In genomic region chr4:151202851-151203455, GRCh38 we compare ENCODE assay signal across 12 cellular contexts.
DNase-seq lines count a peak whose midpoint lies in the region; ATAC-seq, FAIRE-seq and TF ChIP-seq lines count a peak whose summit lies in the region.
"Had no signal": no experiment of that assay in that cellular context is flagged by ENCODE, and none has a peak within 500 bp of the region (broad histone marks: within the 10 kb centered on the region; RNA-seq: fewer than 3 reads in every experiment).

No MANE protein-coding gene starts in this region.

- H2BK12ac ChIP-seq in H1 (ENCODE audit: low read depth, low read length) = no peak overlapping the region

- no peak overlapping the region for H4K91ac ChIP-seq in H1 (replicated peaks; ENCODE audit: insufficient read length, low read length)

- H3K9me3 ChIP-seq in H1 (ENCODE audit: insufficient read depth in 2 of 2, low read depth in 1 of 2, low read length in 1 of 2) = no peaks in the 10 kb centered on the region
- no peaks in the 10 kb centered on the region for H3K9me3 ChIP-seq in naive thymus-derived CD4-positive, alpha-beta T cell (ENCODE audit: control insufficient read depth in 2 of 3, low read length in 3 of 3)
- H3K9me3 ChIP-seq: BLaER1 treated with 17β-estradiol and CSF1 and Interleukin-3, amounts not matched to agents 10 nM and 100 nM; neutrophil had no signal

- no peaks in the 10 kb centered on the region for H3K36me3 Mint-ChIP-seq in HFFc6 (ENCODE audit: low read depth)
- H3K36me3 Mint-ChIP-seq in naive thymus-derived CD4-positive, alpha-beta T cell = no peaks in the 10 kb centered on the region
- H3K36me3 Mint-ChIP-seq: activated naive CD8-positive, alpha-beta T cell treated with anti-CD3 and anti-CD28 coated beads, Interleukin-2, amount 10 ng/mL, durations not matched to agents 7 days and 5 days had no signal

- no peak overlapping the region for H2AFZ ChIP-seq in H1 (ENCODE audit: low read length)

- POLR2A ChIA-PET in H1 (lab: Charles Lee; ENCODE audit: partially characterized antibody) = no interaction called here
- POLR2A ChIA-PET in naive thymus-derived CD4-positive, alpha-beta T cell (lab: Charles Lee) = no interaction called here

- no peak overlapping the region for H2BK5ac ChIP-seq in H1 (ENCODE audit: low read depth, low read length)

- H4K20me1 ChIP-seq in H1 (replicated peaks in 1 of 2; ENCODE audit: control insufficient read depth in 1 of 2, insufficient read depth in 2 of 2, low read length in 2 of 2) = no peaks in the 10 kb centered on the region
- H4K20me1 ChIP-seq: BLaER1 treated with 17β-estradiol and CSF1 and Interleukin-3, amounts not matched to agents 10 nM and 100 nM had no signal

- intact Hi-C loops in naive thymus-derived CD4-positive, alpha-beta T cell (cut with micrococcal nuclease) = no loop called here

- no peak overlapping the region for H2BK15ac ChIP-seq in H1 (ENCODE audit: low read length)

- no peak overlapping the region for H3K27ac ChIP-seq in H1 (ENCODE audit: low read depth, low read length)
- H3K27ac ChIP-seq in naive thymus-derived CD4-positive, alpha-beta T cell (ENCODE audit: low read depth, low read length) = no peak overlapping the region
- H3K27ac ChIP-seq: BLaER1 treated with 17β-estradiol and CSF1 and Interleukin-3, amounts not matched to agents 10 nM and 100 nM; neutrophil had no signal

- no peak overlapping the region for H3K18ac ChIP-seq in H1 (ENCODE audit: extremely low read depth, low read length)

- no peak overlapping the region for H3K56ac ChIP-seq in H1 (replicated peaks; ENCODE audit: insufficient read length, low read depth, low read length)

- H3K4me3 ChIP-seq in H1 (ENCODE audit: extremely low read depth in 1 of 4, insufficient read depth in 2 of 4, low read depth in 3 of 4, low read length in 4 of 4) (no peak overlapping the region), skeletal muscle cell (ENCODE audit: low read depth, low read length) (no peak overlapping the region)
- no peak overlapping the region for H3K4me3 ChIP-seq in naive thymus-derived CD4-positive, alpha-beta T cell (ENCODE audit: low read length)
- H3K4me3 ChIP-seq: BLaER1 treated with 17β-estradiol and CSF1 and Interleukin-3, amounts not matched to agents 10 nM and 100 nM had no signal

- DNase-seq in HFFc6 (no peak), H1 (ENCODE audit: low read depth in 1 of 2, low spot score in 2 of 2) (no peak), kidney tubule cell (ENCODE audit: low spot score) (peak; percentile 17), skeletal muscle cell (ENCODE audit: low read depth) (peak; percentile 28), dedifferentiated amniotic fluid mesenchymal stem cell (ENCODE audit: extremely low spot score) (no peak), cerebellum (ENCODE audit: low spot score) (no peak), SIG-M5 treated with dmso at 0.1 percent for 504 hours (lab: John Stamatoyannopoulos, UW; ENCODE audit: unreplicated experiment) (no peak)
- DNase-seq in naive thymus-derived CD4-positive, alpha-beta T cell = no peak
- DNase-seq: activated naive CD8-positive, alpha-beta T cell treated with anti-CD3 and anti-CD28 coated beads, Interleukin-2, amount 10 ng/mL, durations not matched to agents 7 days and 5 days had no signal

- H3K23me2 ChIP-seq in H1 (ENCODE audit: low read depth, low read length) = no peaks in the 10 kb centered on the region; the same call in 1 of the 2 replicates

- TF ChIP-seq POLR2A in H1 (IDR thresholded peaks at IDR 0.05; ENCODE audit: control extremely low read depth in 1 of 2, low read depth in 2 of 2, low read length in 2 of 2) = no peak

- H3K79me1 ChIP-seq in H1 (ENCODE audit: low read depth, low read length) = no peaks in the 10 kb centered on the region; the same call in 1 of the 2 replicates

- CTCF ChIA-PET in H1 (lab: Charles Lee; ENCODE audit: partially characterized antibody) = no interaction called here
- CTCF ChIA-PET in naive thymus-derived CD4-positive, alpha-beta T cell (lab: Charles Lee) = interaction anchor here (0.6 kb wide), 1 partner anchor 1554 kb away, joined by 3 read pairs; no protein-coding TSS in a partner anchor

- H3K9me3 Mint-ChIP-seq in HFFc6 = no peaks in the 10 kb centered on the region
- no peaks in the 10 kb centered on the region for H3K9me3 Mint-ChIP-seq in naive thymus-derived CD4-positive, alpha-beta T cell
- H3K9me3 Mint-ChIP-seq: activated naive CD8-positive, alpha-beta T cell treated with anti-CD3 and anti-CD28 coated beads, Interleukin-2, amount 10 ng/mL, durations not matched to agents 7 days and 5 days had no signal

- 0 out of 4 replicates have a peak, but pooled peaks cover 0 to 8% of the 10 kb centered on the region in 2 experiments for H3K79me2 ChIP-seq in H1 (ENCODE audit: control insufficient read depth in 1 of 2, insufficient read depth in 2 of 2, low read length in 2 of 2)

- no peak overlapping the region for H2AK5ac ChIP-seq in H1 (ENCODE audit: low read depth, low read length)

- TF ChIP-seq RAD21 in H1 (IDR thresholded peaks at IDR 0.05 in 1 of 2, conservative IDR thresholded peaks at IDR 0.05 in 1 of 2; ENCODE audit: low read depth in 2 of 2, low read length in 2 of 2) = no peak

- no peak overlapping the region for H4K5ac ChIP-seq in H1 (ENCODE audit: insufficient read length, low read depth, low read length)

- no peak overlapping the region for H3K23ac ChIP-seq in H1 (ENCODE audit: insufficient read length)

- H3K4me1 Mint-ChIP-seq in HFFc6 (ENCODE audit: low read depth) = peaks cover 49% of the 10 kb centered on the region
- no peaks in the 10 kb centered on the region for H3K4me1 Mint-ChIP-seq in naive thymus-derived CD4-positive, alpha-beta T cell
- H3K4me1 Mint-ChIP-seq: activated naive CD8-positive, alpha-beta T cell treated with anti-CD3 and anti-CD28 coated beads, Interleukin-2, amount 10 ng/mL, durations not matched to agents 7 days and 5 days had no signal

- H3K27ac Mint-ChIP-seq in HFFc6 = peak overlapping the region; percentile 0; the same call in 1 of the 2 replicates
- H3K27ac Mint-ChIP-seq in naive thymus-derived CD4-positive, alpha-beta T cell = no peak overlapping the region
- H3K27ac Mint-ChIP-seq: activated naive CD8-positive, alpha-beta T cell treated with anti-CD3 and anti-CD28 coated beads, Interleukin-2, amount 10 ng/mL, durations not matched to agents 7 days and 5 days had no signal

- no peak overlapping the region for H4K8ac ChIP-seq in H1 (ENCODE audit: extremely low read depth, insufficient read depth, low read length)

- H3K4me1 ChIP-seq in H1 (replicated peaks in 1 of 4; ENCODE audit: control insufficient read depth in 3 of 4, insufficient read depth in 4 of 4, low read length in 3 of 4) = peaks cover 0 to 2% (median 1%) of the 10 kb centered on the region in 4 experiments; a peak in 2 of 7 replicates
- no peaks in the 10 kb centered on the region for H3K4me1 ChIP-seq in naive thymus-derived CD4-positive, alpha-beta T cell (ENCODE audit: control insufficient read depth in 2 of 2, insufficient read depth in 2 of 2, low read length in 2 of 2)
- H3K4me1 ChIP-seq: BLaER1 treated with 17β-estradiol and CSF1 and Interleukin-3, amounts not matched to agents 10 nM and 100 nM had no signal

- H3K14ac ChIP-seq in H1 (ENCODE audit: insufficient read length) = no peak overlapping the region

- whole genome bisulfite sequencing in H1 (ENCODE audit: extremely low coverage in 1 of 2, insufficient coverage in 1 of 2, insufficient read length in 1 of 2, insufficient replicate concordance in 2 of 2, low coverage in 1 of 2, low lambda C conversion rate in 2 of 2, missing lambda C conversion rate in 1 of 2), 2 experiments = 92% methylated on average over 6 of the region's 6 CpGs; no CpG with 5 or more reads in 1 of the 2 experiments

- no peaks in the 10 kb centered on the region for H3K27me3 Mint-ChIP-seq in HFFc6 (ENCODE audit: insufficient read depth)
- H3K27me3 Mint-ChIP-seq in naive thymus-derived CD4-positive, alpha-beta T cell = peaks cover 0 to 5% (median 0%) of the 10 kb centered on the region in 5 donors

- H2BK20ac ChIP-seq in H1 (ENCODE audit: low read length) = no peak overlapping the region

- no peaks in the 10 kb centered on the region for H3K36me3 ChIP-seq in H1 (ENCODE audit: control insufficient read depth in 2 of 4, insufficient read depth in 4 of 4, low read length in 3 of 4)
- H3K36me3 ChIP-seq in naive thymus-derived CD4-positive, alpha-beta T cell (ENCODE audit: control insufficient read depth in 2 of 3, insufficient read depth in 3 of 3, low read length in 3 of 3) = no peaks in the 10 kb centered on the region
- H3K36me3 ChIP-seq: BLaER1 treated with 17β-estradiol and CSF1 and Interleukin-3, amounts not matched to agents 10 nM and 100 nM; neutrophil had no signal

- H3K4me3 Mint-ChIP-seq in HFFc6 = no peak overlapping the region
- no peak overlapping the region for H3K4me3 Mint-ChIP-seq in naive thymus-derived CD4-positive, alpha-beta T cell
- H3K4me3 Mint-ChIP-seq: activated naive CD8-positive, alpha-beta T cell treated with anti-CD3 and anti-CD28 coated beads, Interleukin-2, amount 10 ng/mL, durations not matched to agents 7 days and 5 days had no signal

- no peak overlapping the region for H3K9ac ChIP-seq in H1 (replicated peaks in 1 of 4; ENCODE audit: extremely low read depth in 1 of 4, low read depth in 3 of 4, low read length in 3 of 4)
- H3K9ac ChIP-seq: BLaER1 treated with 17β-estradiol and CSF1 and Interleukin-3, amounts not matched to agents 10 nM and 100 nM had no signal

- TF ChIP-seq EP300 in H1 (IDR thresholded peaks at IDR 0.05; ENCODE audit: borderline replicate concordance in 1 of 2, low read depth in 2 of 2, low read length in 2 of 2) = no peak

- no peaks in the 10 kb centered on the region for H3K27me3 ChIP-seq in H1 (replicated peaks in 1 of 4; ENCODE audit: control insufficient read depth in 3 of 4, extremely low read depth in 1 of 4, insufficient read depth in 3 of 4, low read length in 3 of 4)
- no peaks in the 10 kb centered on the region for H3K27me3 ChIP-seq in naive thymus-derived CD4-positive, alpha-beta T cell (ENCODE audit: control insufficient read depth in 2 of 2, insufficient read depth in 2 of 2, low read length in 2 of 2)
- H3K27me3 ChIP-seq: BLaER1 treated with 17β-estradiol and CSF1 and Interleukin-3, amounts not matched to agents 10 nM and 100 nM; neutrophil had no signal

- H3K4me2 ChIP-seq in H1 (ENCODE audit: insufficient read depth in 1 of 2, low read depth in 2 of 2, low read length in 2 of 2) = no peak overlapping the region
- H3K4me2 ChIP-seq: BLaER1 treated with 17β-estradiol and CSF1 and Interleukin-3, amounts not matched to agents 10 nM and 100 nM had no signal

- TF ChIP-seq CTCF in HFFc6 (IDR thresholded peaks at IDR 0.05) (no peak), H1 (IDR thresholded peaks at IDR 0.05; ENCODE audit: control extremely low read depth in 1 of 3, insufficient read depth in 1 of 3, low read depth in 1 of 3, low read length in 3 of 3) (no peak)

- no peak for ATAC-seq in naive thymus-derived CD4-positive, alpha-beta T cell

- FAIRE-seq in H1 (lab: Jason Lieb, UNC) = no peak
- FAIRE-seq: RCC 7860 had no signal

- H2BK120ac ChIP-seq in H1 (replicated peaks; ENCODE audit: low read depth, low read length) = no peak overlapping the region

- H3K4ac ChIP-seq in H1 (replicated peaks; ENCODE audit: insufficient read length, low read depth, low read length) = no peak overlapping the region

TF ChIP-seq in H1, 55 proteins besides CTCF, POLR2A, EP300 and RAD21 (continues in another document):
- peak; percentile 73 for TF ChIP-seq TEAD4 (IDR thresholded peaks at IDR 0.05; ENCODE audit: low read depth, low read length)
- no peak for TF ChIP-seq NRF1 (IDR thresholded peaks at IDR 0.05; ENCODE audit: low read depth, low read length)

Comparison
In these comparisons a context has a peak if more than half of its experiments do, and no peak if none do; other contexts are left out.
1. DNase-seq: peak in kidney tubule cell (single experiment) and skeletal muscle cell (single experiment); none in HFFc6 (single experiment), H1 (0 of 2), dedifferentiated amniotic fluid mesenchymal stem cell (single experiment), naive thymus-derived CD4-positive, alpha-beta T cell (0 of 9), cerebellum (single experiment) and SIG-M5 treated with dmso at 0.1 percent for 504 hours (single experiment).